In genomic region chr10:58963101-58963534, GRCh38 we compare ENCODE assay signal across 11 cellular contexts.
DNase-seq lines count a peak whose midpoint lies in the region; ATAC-seq and TF ChIP-seq lines count a peak whose summit lies in the region.
"Had no signal": no experiment of that assay in that cellular context is flagged by ENCODE, and none has a peak within 500 bp of the region (broad histone marks: within the 10 kb centered on the region; RNA-seq: fewer than 3 reads in every experiment).

No MANE protein-coding gene starts in this region.

- no peak overlapping the region for H3K4me3 ChIP-seq in BLaER1
- H3K4me3 ChIP-seq in body of pancreas = no peak overlapping the region
- H3K4me3 ChIP-seq in mesenchymal stem cell (ENCODE audit: insufficient read depth in 1 of 2, low read depth in 1 of 2, low read length in 2 of 2) = no peak overlapping the region
- H3K4me3 ChIP-seq: MG63 had no signal

- H3K18ac ChIP-seq in mesenchymal stem cell (ENCODE audit: low read depth in 1 of 2, low read length in 2 of 2) = no peak overlapping the region

- H2BK15ac ChIP-seq in mesenchymal stem cell (ENCODE audit: low read depth, poor library complexity, severe bottlenecking) = no peak overlapping the region

- H3K9ac ChIP-seq in BLaER1 = no peak overlapping the region
- no peak overlapping the region for H3K9ac ChIP-seq in mesenchymal stem cell (ENCODE audit: low read length)

- H3K4ac ChIP-seq in mesenchymal stem cell (ENCODE audit: low read depth in 1 of 2, low read length in 2 of 2) = no peak overlapping the region

- no peaks in the 10 kb centered on the region for H4K20me1 ChIP-seq in BLaER1

- ATAC-seq in body of pancreas = no peak
- no peak for ATAC-seq in HG03097 (IDR thresholded peaks at IDR 0.05; ENCODE audit: low FRiP score, unreplicated experiment)
- ATAC-seq: activated T-cell treated with anti-CD3 and anti-CD28 coated beads, Interleukin-2, amount 50 U/mL, for 4 hours had no signal

- no peak overlapping the region for H2AFZ ChIP-seq in mesenchymal stem cell (ENCODE audit: low read depth, low read length)

- H3K9me3 ChIP-seq in BLaER1 (no peaks in the 10 kb centered on the region), body of pancreas (no peaks in the 10 kb centered on the region), mesenchymal stem cell (ENCODE audit: control insufficient read depth, low read length) (peaks cover 5% of the 10 kb centered on the region)
- H3K9me3 ChIP-seq: MG63 had no signal

- H3K27me3 ChIP-seq in BLaER1 (no peaks in the 10 kb centered on the region), body of pancreas (no peaks in the 10 kb centered on the region), mesenchymal stem cell (ENCODE audit: control insufficient read depth in 1 of 2, insufficient read depth in 1 of 2, low read length in 2 of 2) (peaks cover 2 to 40% of the 10 kb centered on the region in 2 experiments)
- H3K27me3 ChIP-seq: MG63 had no signal

- no peak overlapping the region for H3K27ac ChIP-seq in BLaER1
- peak overlapping the region in 3 of 4 donors; percentile 33 to 50 (median 33) for H3K27ac ChIP-seq in body of pancreas
- H3K27ac ChIP-seq in mesenchymal stem cell (ENCODE audit: low read length, poor library complexity, severe bottlenecking) = no peak overlapping the region

- H3K4me1 ChIP-seq in BLaER1 = peaks cover 16% of the 10 kb centered on the region
- peaks cover 6% of the 10 kb centered on the region for H3K4me1 ChIP-seq in body of pancreas
- H3K4me1 ChIP-seq in mesenchymal stem cell (ENCODE audit: control insufficient read depth, insufficient read depth, low read depth, low read length) = peaks cover 9% of the 10 kb centered on the region

- H2BK5ac ChIP-seq in mesenchymal stem cell (ENCODE audit: low read depth, low read length, poor library complexity, severe bottlenecking) = no peak overlapping the region

- 25 to 49% methylated on average over 3 of the region's 3 CpGs for WGBS in body of pancreas, 2 donors
- 0% methylated on average over 1 of the region's 3 CpGs for WGBS in mesenchymal stem cell

- H3K4me2 ChIP-seq in BLaER1 (0 out of 2 replicates have a peak overlapping the region, but pooled peaks have one; percentile 53), mesenchymal stem cell (ENCODE audit: low read length, poor library complexity, severe bottlenecking) (no peak overlapping the region)

- no peaks in the 10 kb centered on the region for H3K79me1 ChIP-seq in mesenchymal stem cell (replicated peaks; ENCODE audit: low read length, poor library complexity, severe bottlenecking)

- H2AK5ac ChIP-seq in mesenchymal stem cell (ENCODE audit: low read length, severe bottlenecking) = no peak overlapping the region

- peak in 3 of 7 experiments; percentile 25 to 32 (median 28) for TF ChIP-seq CTCF in body of pancreas (IDR thresholded peaks at IDR 0.05)

- no peak overlapping the region for H2BK120ac ChIP-seq in mesenchymal stem cell (ENCODE audit: low read depth, low read length)

- no peak overlapping the region for H3K23ac ChIP-seq in mesenchymal stem cell (ENCODE audit: low read length in 2 of 2)

- no peak overlapping the region for H3K14ac ChIP-seq in mesenchymal stem cell (ENCODE audit: low read length in 2 of 2)

- intact Hi-C loops in body of pancreas (cut with DNase I) = no loop called here

- no peak for TF ChIP-seq POLR2A in body of pancreas (IDR thresholded peaks at IDR 0.05)

- no peak overlapping the region for H2BK12ac ChIP-seq in mesenchymal stem cell (ENCODE audit: low read length in 2 of 2)

- H3K36me3 ChIP-seq in BLaER1 (no peaks in the 10 kb centered on the region), body of pancreas (replicated peaks in 1 of 2; ENCODE audit: insufficient read depth in 1 of 2, low read depth in 2 of 2) (no peaks in the 10 kb centered on the region), mesenchymal stem cell (ENCODE audit: control insufficient read depth in 1 of 2, insufficient read depth in 2 of 2, low read depth in 1 of 2, low read length in 2 of 2) (no peaks in the 10 kb centered on the region)
- H3K36me3 ChIP-seq: MG63 had no signal

- H4K91ac ChIP-seq in mesenchymal stem cell (ENCODE audit: low read length) = no peak overlapping the region

- no peak overlapping the region for H4K8ac ChIP-seq in mesenchymal stem cell (ENCODE audit: low read length)

- peak; percentile 25 for DNase-seq in HT-29 (ENCODE audit: low spot score)
- peak in 3 of 4 donors; percentile 23 to 45 (median 26) for DNase-seq in body of pancreas
- DNase-seq in medulla oblongata (ENCODE audit: extremely low spot score) = peak; percentile 82
- DNase-seq in mesenchymal stem cell = no peak
- no peak for DNase-seq in NCI-H1417 treated with DMSO at 0.1 percent for 48 hours (lab: John Stamatoyannopoulos, UW)
- no peak for DNase-seq in activated CD4-positive, alpha-beta T cell treated with anti-CD3 and anti-CD28 coated beads, Interleukin-2, amount 50 U/mL, for 4 hours
- DNase-seq: activated T-cell treated with anti-CD3 and anti-CD28 coated beads, Interleukin-2, amount 50 U/mL, for 4 hours; DMS79; MG63 had no signal

Comparison
In these comparisons a context has a peak if more than half of its experiments do, and no peak if none do; other contexts are left out.
1. H3K27ac ChIP-seq: peak in body of pancreas (3 of 4); none in BLaER1 (single experiment) and mesenchymal stem cell (single experiment).
2. DNase-seq: peak in HT-29 (single experiment), body of pancreas (3 of 4) and medulla oblongata (single experiment); none in mesenchymal stem cell (single experiment), NCI-H1417 treated with DMSO at 0.1 percent for 48 hours (single experiment) and activated CD4-positive, alpha-beta T cell treated with anti-CD3 and anti-CD28 coated beads, Interleukin-2, amount 50 U/mL, for 4 hours (0 of 2).